Comparison of ENCODE assay signal across 1 cellular context in the genomic region with DNA sequence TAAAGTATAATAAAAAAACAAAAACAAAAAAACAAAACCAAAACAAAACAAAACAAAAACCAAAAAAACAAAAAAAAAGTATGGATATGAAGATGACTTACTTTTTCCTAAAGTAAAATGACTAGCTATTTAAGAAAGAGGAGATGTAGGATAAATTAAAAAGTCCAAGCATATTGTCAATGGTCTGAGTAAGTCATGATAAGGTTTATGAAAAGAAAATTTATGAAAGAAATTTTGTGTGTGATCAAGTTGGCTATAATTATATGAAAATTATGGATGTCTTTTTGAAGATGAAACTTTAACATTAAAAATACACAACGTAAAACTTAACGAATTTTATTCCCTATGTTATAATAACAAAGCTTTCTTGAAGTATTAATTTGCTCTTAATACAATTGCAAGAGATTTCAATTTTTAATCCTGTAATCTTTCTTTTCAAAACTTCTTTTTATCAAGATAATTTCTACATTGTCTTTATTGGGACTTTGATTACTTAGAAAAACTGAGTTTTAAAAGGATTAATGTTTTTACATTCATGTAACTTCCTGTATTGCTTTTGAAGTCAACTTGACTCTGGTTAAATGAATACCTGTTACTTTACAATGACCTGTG.
TF ChIP-seq lines count a peak whose summit lies in the region.

No MANE protein-coding gene starts in this region.

TF ChIP-seq in GM23338, 12 proteins besides CTCF, POLR2A, EP300 and RAD21 (continued from another document):
- TF ChIP-seq, protein P1, sequence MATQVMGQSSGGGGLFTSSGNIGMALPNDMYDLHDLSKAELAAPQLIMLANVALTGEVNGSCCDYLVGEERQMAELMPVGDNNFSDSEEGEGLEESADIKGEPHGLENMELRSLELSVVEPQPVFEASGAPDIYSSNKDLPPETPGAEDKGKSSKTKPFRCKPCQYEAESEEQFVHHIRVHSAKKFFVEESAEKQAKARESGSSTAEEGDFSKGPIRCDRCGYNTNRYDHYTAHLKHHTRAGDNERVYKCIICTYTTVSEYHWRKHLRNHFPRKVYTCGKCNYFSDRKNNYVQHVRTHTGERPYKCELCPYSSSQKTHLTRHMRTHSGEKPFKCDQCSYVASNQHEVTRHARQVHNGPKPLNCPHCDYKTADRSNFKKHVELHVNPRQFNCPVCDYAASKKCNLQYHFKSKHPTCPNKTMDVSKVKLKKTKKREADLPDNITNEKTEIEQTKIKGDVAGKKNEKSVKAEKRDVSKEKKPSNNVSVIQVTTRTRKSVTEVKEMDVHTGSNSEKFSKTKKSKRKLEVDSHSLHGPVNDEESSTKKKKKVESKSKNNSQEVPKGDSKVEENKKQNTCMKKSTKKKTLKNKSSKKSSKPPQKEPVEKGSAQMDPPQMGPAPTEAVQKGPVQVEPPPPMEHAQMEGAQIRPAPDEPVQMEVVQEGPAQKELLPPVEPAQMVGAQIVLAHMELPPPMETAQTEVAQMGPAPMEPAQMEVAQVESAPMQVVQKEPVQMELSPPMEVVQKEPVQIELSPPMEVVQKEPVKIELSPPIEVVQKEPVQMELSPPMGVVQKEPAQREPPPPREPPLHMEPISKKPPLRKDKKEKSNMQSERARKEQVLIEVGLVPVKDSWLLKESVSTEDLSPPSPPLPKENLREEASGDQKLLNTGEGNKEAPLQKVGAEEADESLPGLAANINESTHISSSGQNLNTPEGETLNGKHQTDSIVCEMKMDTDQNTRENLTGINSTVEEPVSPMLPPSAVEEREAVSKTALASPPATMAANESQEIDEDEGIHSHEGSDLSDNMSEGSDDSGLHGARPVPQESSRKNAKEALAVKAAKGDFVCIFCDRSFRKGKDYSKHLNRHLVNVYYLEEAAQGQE (IDR thresholded peaks at IDR 0.05; ENCODE audit: unreplicated experiment): no peak
- TF ChIP-seq NANOG (IDR thresholded peaks at IDR 0.05; ENCODE audit: borderline replicate concordance): no peak
- TF ChIP-seq JUNB (IDR thresholded peaks at IDR 0.05; ENCODE audit: unreplicated experiment): no peak
- no peak for TF ChIP-seq STAT1 (IDR thresholded peaks at IDR 0.05; ENCODE audit: unreplicated experiment)
- no peak for TF ChIP-seq POLR2AphosphoS5 (IDR thresholded peaks at IDR 0.05; ENCODE audit: low read depth)
- TF ChIP-seq EZH2 (IDR thresholded peaks at IDR 0.05; ENCODE audit: low read depth, unreplicated experiment): no peak
- no peak for TF ChIP-seq ZNF331 (CRISPR knock-in tag; IDR thresholded peaks at IDR 0.05; ENCODE audit: low read depth)
- TF ChIP-seq, protein P2, sequence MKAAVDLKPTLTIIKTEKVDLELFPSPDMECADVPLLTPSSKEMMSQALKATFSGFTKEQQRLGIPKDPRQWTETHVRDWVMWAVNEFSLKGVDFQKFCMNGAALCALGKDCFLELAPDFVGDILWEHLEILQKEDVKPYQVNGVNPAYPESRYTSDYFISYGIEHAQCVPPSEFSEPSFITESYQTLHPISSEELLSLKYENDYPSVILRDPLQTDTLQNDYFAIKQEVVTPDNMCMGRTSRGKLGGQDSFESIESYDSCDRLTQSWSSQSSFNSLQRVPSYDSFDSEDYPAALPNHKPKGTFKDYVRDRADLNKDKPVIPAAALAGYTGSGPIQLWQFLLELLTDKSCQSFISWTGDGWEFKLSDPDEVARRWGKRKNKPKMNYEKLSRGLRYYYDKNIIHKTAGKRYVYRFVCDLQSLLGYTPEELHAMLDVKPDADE (IDR thresholded peaks at IDR 0.05): no peak
